9 cellular contexts compared by ENCODE assay signal in the genomic region with DNA sequence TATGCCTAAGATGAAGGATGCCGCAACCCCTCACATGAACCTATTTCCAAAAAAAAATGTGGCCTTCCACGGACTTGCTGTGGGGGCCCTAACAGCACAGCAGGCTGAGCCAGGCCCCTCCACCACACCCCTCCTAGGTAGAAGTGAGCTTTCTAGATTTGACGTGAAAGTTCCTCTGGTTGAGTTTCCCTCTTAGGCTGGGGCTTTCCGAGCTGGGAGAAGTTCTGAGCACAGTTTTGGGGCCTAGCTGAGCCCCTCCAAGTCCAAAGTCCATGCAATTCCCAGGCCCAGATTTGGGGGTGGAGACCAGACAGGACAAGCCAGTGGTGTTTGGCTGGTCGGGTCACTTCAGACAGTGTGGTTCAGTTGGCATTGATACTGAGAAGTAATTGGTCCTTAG. TPM values are rescaled to one million over a fixed set of nuclear protein-coding genes. Genes with fewer than 3 reads are reported as not detected.
DNase-seq lines count a peak whose midpoint lies in the region; ATAC-seq, FAIRE-seq and TF ChIP-seq lines count a peak whose summit lies in the region.
"Had no signal": no experiment of that assay in that cellular context is flagged by ENCODE, and none has a peak within 500 bp of the region (broad histone marks: within the 10 kb centered on the region; RNA-seq: fewer than 3 reads in every experiment).

No MANE protein-coding gene starts in this region.

- no peak for FAIRE-seq in HepG2 (lab: Jason Lieb, UNC)

- H3K27ac ChIP-seq in HepG2 (ENCODE audit: extremely low read length, insufficient read depth, low read length) (no peak overlapping the region), right lobe of liver (no peak overlapping the region), KMS-11 (no peak overlapping the region), layer of hippocampus (ENCODE audit: low read depth, low read length) (peak overlapping the region; percentile 82), vagina (peak overlapping the region; percentile 83)

- H2AFZ ChIP-seq in HepG2 (ENCODE audit: low read length) (no peak overlapping the region), KMS-11 (ENCODE audit: low read depth) (no peak overlapping the region)

- ATAC-seq in HepG2 (no peak), right lobe of liver (no peak)

- TF ChIP-seq CTCF in HepG2 (CRISPR knock-in tag; IDR thresholded peaks at IDR 0.05) (no peak), right lobe of liver (IDR thresholded peaks at IDR 0.05) (no peak), KMS-11 (conservative IDR thresholded peaks at IDR 0.05; ENCODE audit: low read depth, low read length) (no peak), vagina (IDR thresholded peaks at IDR 0.05) (no peak)

- peaks cover 0 to 21% of the 10 kb centered on the region in 2 experiments; a peak in 2 of 5 replicates for H3K27me3 ChIP-seq in HepG2 (ENCODE audit: control insufficient read depth in 1 of 2, insufficient read depth in 2 of 2, low read length in 2 of 2)
- no peaks in the 10 kb centered on the region for H3K27me3 ChIP-seq in right lobe of liver
- peaks cover 5% of the 10 kb centered on the region for H3K27me3 ChIP-seq in KMS-11 (ENCODE audit: insufficient read depth, low read depth)
- H3K27me3 ChIP-seq in layer of hippocampus (ENCODE audit: control insufficient read depth, insufficient read depth, low read length), result no peaks in the 10 kb centered on the region
- no peaks in the 10 kb centered on the region for H3K27me3 ChIP-seq in vagina

- H3K36me3 ChIP-seq in HepG2 (replicated peaks in 1 of 2; ENCODE audit: control insufficient read depth in 1 of 2, insufficient read depth in 2 of 2, low read length in 2 of 2) (peaks cover 6 to 11% of the 10 kb centered on the region in 2 experiments; a peak in 3 of 5 replicates), right lobe of liver (peaks cover 0 to 44% (median 12%) of the 10 kb centered on the region in 4 donors), KMS-11 (ENCODE audit: insufficient read depth) (no peaks in the 10 kb centered on the region), vagina (peaks cover 0 to 24% of the 10 kb centered on the region in 2 donors)
- H3K36me3 ChIP-seq: BE2C had no signal

- peak overlapping the region; percentile 15; the same call in 1 of the 2 replicates for H3K4me2 ChIP-seq in HepG2 (ENCODE audit: low read depth, low read length)
- peak overlapping the region; percentile 97; the same call in 1 of the 2 replicates for H3K4me2 ChIP-seq in KMS-11

- no peak for TF ChIP-seq EP300 in HepG2 (IDR thresholded peaks at IDR 0.05; ENCODE audit: low read depth in 2 of 2, low read length in 2 of 2)
- TF ChIP-seq EP300 in HepG2 (CRISPR knock-in tag; IDR thresholded peaks at IDR 0.05; ENCODE audit: borderline replicate concordance), result no peak

- H3K9me3 ChIP-seq in HepG2 (ENCODE audit: low read length), result no peaks in the 10 kb centered on the region
- H3K9me3 ChIP-seq in right lobe of liver, result no peaks in the 10 kb centered on the region
- no peaks in the 10 kb centered on the region for H3K9me3 ChIP-seq in vagina
- H3K9me3 ChIP-seq: BE2C had no signal

- H3K9ac ChIP-seq in HepG2 (ENCODE audit: insufficient read depth, low read depth, low read length) (no peak overlapping the region), KMS-11 (no peak overlapping the region)

- WGBS in HepG2 (ENCODE audit: low lambda C conversion rate), result 50% methylated on average over 1 of the region's 5 CpGs
- 62% methylated on average over 5 of the region's 5 CpGs for WGBS in right lobe of liver (ENCODE audit: insufficient coverage, low coverage, low lambda C conversion rate, missing lambda C conversion rate)

- CTCF ChIA-PET in HepG2 (lab: Yijun Ruan, JAX; ENCODE audit: low intra/inter-chr PET ratio, low total read pairs), result interaction anchor here (1.2 to 4.7 kb wide), 3 partner anchors 24 to 35 kb away, joined by 5 to 226 read pairs (median 21); partner anchors contain the start of gene CSRP1

- POLR2A ChIA-PET in HepG2 (lab: Yijun Ruan, JAX), result interaction anchor here (1.0 to 4.5 kb wide), 7 partner anchors 14 to 35 kb away, joined by 3 to 45 read pairs (median 7); partner anchors contain the start of genes CSRP1 and PHLDA3

- BruUV-seq in HepG2 (replicated peaks; lab: Mats Ljungman, UMichigan), result no TSS peak

- H3K4me1 ChIP-seq in HepG2 (ENCODE audit: insufficient read depth, low read length) (peaks cover 29% of the 10 kb centered on the region), right lobe of liver (peaks cover 0 to 23% (median 9%) of the 10 kb centered on the region in 4 donors), KMS-11 (ENCODE audit: low read depth, poor library complexity, severe bottlenecking) (peaks cover 25% of the 10 kb centered on the region), vagina (peaks cover 30% of the 10 kb centered on the region)
- H3K4me1 ChIP-seq: BE2C had no signal

- H3K4me3 ChIP-seq in HepG2 (replicated peaks in 1 of 3; ENCODE audit: insufficient read depth in 1 of 3, low read depth in 2 of 3, low read length in 3 of 3) (no peak overlapping the region), right lobe of liver (no peak overlapping the region), KMS-11 (IDR thresholded peaks at IDR 0.05; ENCODE audit: insufficient read depth, low read depth, low read length) (no peak overlapping the region), vagina (no peak overlapping the region)

- H4K20me1 ChIP-seq in HepG2 (ENCODE audit: insufficient read depth, low read length), result no peaks in the 10 kb centered on the region
- H4K20me1 ChIP-seq in KMS-11 (ENCODE audit: insufficient read depth), result no peaks in the 10 kb centered on the region

- H3K79me2 ChIP-seq in HepG2 (ENCODE audit: insufficient read depth, low read length) (no peaks in the 10 kb centered on the region), KMS-11 (ENCODE audit: insufficient read depth, low read depth) (no peaks in the 10 kb centered on the region)

- no peak for DNase-seq in HepG2 (ENCODE audit: low spot score)
- DNase-seq in right lobe of liver, result no peak
- no peak for DNase-seq in vagina (ENCODE audit: extremely low spot score in 2 of 2)
- DNase-seq in C1 segment of cervical spinal cord (lab: John Stamatoyannopoulos, UW), result no peak
- no peak for DNase-seq in ACHN
- DNase-seq in HPDE6-E6E7 (ENCODE audit: extremely low spot score), result no peak

- intact Hi-C loops in HepG2 (cut with micrococcal nuclease; ENCODE audit: unreplicated experiment), result loop anchor here (1.0 kb wide), 2 partner anchors 31 to 34 kb away; no protein-coding TSS in a partner anchor
- intact Hi-C loops in right lobe of liver (cut with DNase I), result loop anchor here in 1 of 2 donors (5.0 kb wide), 1 partner anchor 35 kb away; no protein-coding TSS in a partner anchor
- intact Hi-C loops in vagina (cut with DNase I), result loop anchor here (2.0 to 5.0 kb wide), 2 partner anchors 30 to 35 kb away; no protein-coding TSS in a partner anchor

- TF ChIP-seq RAD21 in HepG2 (CRISPR knock-in tag; IDR thresholded peaks at IDR 0.05), result no peak

- in situ Hi-C loops in HepG2 (cut with HindIII; ENCODE audit: extremely low pct_ligation_motif_present, low pct_unique_long_range_greater_than_20kb), result no loop called here
- in situ Hi-C loops in ACHN (cut with HindIII; ENCODE audit: low pct_ligation_motif_present, low pct_unique_long_range_greater_than_20kb, low sequenced_read_pairs), result no loop called here

- TF ChIP-seq POLR2A in HepG2 (IDR thresholded peaks at IDR 0.05; ENCODE audit: insufficient read depth in 1 of 2, low read depth in 2 of 2, low read length in 2 of 2), result no peak
- TF ChIP-seq POLR2A in right lobe of liver (IDR thresholded peaks at IDR 0.05), result no peak
- TF ChIP-seq POLR2A in vagina (IDR thresholded peaks at IDR 0.05), result no peak

RNA-seq across cellular contexts. Expression of gene PHLDA3, which starts 13.8 kb away (rescaled TPM):
- total RNA-seq in HepG2 (2016; rRNA removed; fragmentation: Illumina TruSeq; extraction: Trizol) (29.1 and 33.6 TPM in 2 replicates), right lobe of liver (10 to 100 TPM in 1 of 6 experiments, 1 to 10 TPM in 5; 1.0 to 10.9 (median 2.7) TPM), vagina (80.5 TPM)
- 13.4 and 13.7 TPM in 2 replicates for total RNA-seq in HepG2 (2016; cell fraction: cytosol; rRNA removed; fragmentation: Illumina TruSeq; extraction: Trizol; ENCODE audit: low read depth)
- total RNA-seq in HepG2 (2016; cell fraction: insoluble cytoplasmic fraction; rRNA removed; fragmentation: Illumina TruSeq; extraction: Trizol), result 29.0 and 34.8 TPM in 2 replicates
- total RNA-seq in HepG2 (2016; cell fraction: membrane; rRNA removed; fragmentation: Illumina TruSeq; extraction: Trizol), result 27.3 and 32.8 TPM in 2 replicates
- total RNA-seq in HepG2 (2016; cell fraction: nucleus; rRNA removed; fragmentation: Illumina TruSeq; extraction: Trizol), result 15.5 and 17.9 TPM in 2 replicates
- 16.7 and 25.1 TPM in 2 replicates for polyA plus RNA-seq in HepG2 (2011; rRNA removed)
- polyA plus RNA-seq in HepG2 (2011; cell fraction: cytosol; rRNA removed), result 18.1 and 31.9 TPM in 2 replicates
- polyA plus RNA-seq in HepG2 (2011; cell fraction: nucleus; rRNA removed), result 18.6 and 19.4 TPM in 2 replicates
- polyA plus RNA-seq in HepG2 (2012), result 6.9 and 12.1 TPM in 2 replicates
- polyA plus RNA-seq in HepG2 (2016; cell fraction: cytosol; fragmentation: Illumina TruSeq; extraction: Trizol; ENCODE audit: low read depth), result 23.0 and 26.1 TPM in 2 replicates
- polyA plus RNA-seq in HepG2 (2016; cell fraction: insoluble cytoplasmic fraction; fragmentation: Illumina TruSeq; extraction: Trizol; ENCODE audit: low read depth), result 47.7 and 53.8 TPM in 2 replicates
- 39.2 and 43.9 TPM in 2 replicates for polyA plus RNA-seq in HepG2 (2016; cell fraction: membrane; fragmentation: Illumina TruSeq; extraction: Trizol; ENCODE audit: low read depth)
- polyA plus RNA-seq in HepG2 (2016; cell fraction: nucleus; fragmentation: Illumina TruSeq; extraction: Trizol; ENCODE audit: insufficient read depth, low read depth), result 43.9 and 44.6 TPM in 2 replicates
- 16.2 and 21.4 TPM in 2 replicates for polyA minus RNA-seq in HepG2 (2011; rRNA and poly(A)+ RNA removed; ENCODE audit: low replicate concordance)
- polyA minus RNA-seq in HepG2 (2011; cell fraction: cytosol; rRNA and poly(A)+ RNA removed), result 11.5 and 15.4 TPM in 2 replicates
- polyA minus RNA-seq in HepG2 (2011; cell fraction: nucleus; rRNA and poly(A)+ RNA removed), result 13.6 and 15.2 TPM in 2 replicates

RNA-seq across cellular contexts. Expression of gene CSRP1, which starts 24.2 kb away (rescaled TPM):
- total RNA-seq in HepG2 (2016; rRNA removed; fragmentation: Illumina TruSeq; extraction: Trizol) (68.9 and 70.8 TPM in 2 replicates), right lobe of liver (100 to 1,000 TPM in 2 of 6 experiments, 10 to 100 TPM in 4; 54.9 to 158 (median 87.0) TPM), vagina (729 TPM)
- total RNA-seq in HepG2 (2016; cell fraction: cytosol; rRNA removed; fragmentation: Illumina TruSeq; extraction: Trizol; ENCODE audit: low read depth), result 12.3 and 12.8 TPM in 2 replicates
- 66.1 and 69.5 TPM in 2 replicates for total RNA-seq in HepG2 (2016; cell fraction: insoluble cytoplasmic fraction; rRNA removed; fragmentation: Illumina TruSeq; extraction: Trizol)
- 28.9 and 33.8 TPM in 2 replicates for total RNA-seq in HepG2 (2016; cell fraction: membrane; rRNA removed; fragmentation: Illumina TruSeq; extraction: Trizol)
- 35.6 and 44.2 TPM in 2 replicates for total RNA-seq in HepG2 (2016; cell fraction: nucleus; rRNA removed; fragmentation: Illumina TruSeq; extraction: Trizol)
- 14.5 and 17.7 TPM in 2 replicates for polyA plus RNA-seq in HepG2 (2011; rRNA removed)
- 15.2 and 17.2 TPM in 2 replicates for polyA plus RNA-seq in HepG2 (2011; cell fraction: cytosol; rRNA removed)
- polyA plus RNA-seq in HepG2 (2011; cell fraction: nucleus; rRNA removed), result 10.9 and 14.9 TPM in 2 replicates
- polyA plus RNA-seq in HepG2 (2012), result 9.9 and 18.8 TPM in 2 replicates
- 15.3 and 18.6 TPM in 2 replicates for polyA plus RNA-seq in HepG2 (2016; cell fraction: cytosol; fragmentation: Illumina TruSeq; extraction: Trizol; ENCODE audit: low read depth)
- 83.1 and 92.4 TPM in 2 replicates for polyA plus RNA-seq in HepG2 (2016; cell fraction: insoluble cytoplasmic fraction; fragmentation: Illumina TruSeq; extraction: Trizol; ENCODE audit: low read depth)
- 29.6 and 30.8 TPM in 2 replicates for polyA plus RNA-seq in HepG2 (2016; cell fraction: membrane; fragmentation: Illumina TruSeq; extraction: Trizol; ENCODE audit: low read depth)
- polyA plus RNA-seq in HepG2 (2016; cell fraction: nucleus; fragmentation: Illumina TruSeq; extraction: Trizol; ENCODE audit: insufficient read depth, low read depth), result 54.3 and 54.9 TPM in 2 replicates
- 22.9 and 266 TPM in 2 replicates for polyA minus RNA-seq in HepG2 (2011; rRNA and poly(A)+ RNA removed; ENCODE audit: low replicate concordance)
- polyA minus RNA-seq in HepG2 (2011; cell fraction: cytosol; rRNA and poly(A)+ RNA removed), result 8.4 and 9.1 TPM in 2 replicates
- 9.1 and 11.7 TPM in 2 replicates for polyA minus RNA-seq in HepG2 (2011; cell fraction: nucleus; rRNA and poly(A)+ RNA removed)

RNA-seq across cellular contexts. Expression of gene NAV1, which starts 56.2 kb away (rescaled TPM):
- total RNA-seq in HepG2 (2016; rRNA removed; fragmentation: Illumina TruSeq; extraction: Trizol) (0.01 TPM in 1 of 2 replicates, not detected in the other), right lobe of liver (1 to 10 TPM; 2.1 to 7.4 (median 3.7) TPM), vagina (45.9 TPM)
- not detected in 2 replicates for total RNA-seq in HepG2 (2016; cell fraction: cytosol; rRNA removed; fragmentation: Illumina TruSeq; extraction: Trizol; ENCODE audit: low read depth)
- 0.02 TPM in 1 of 2 replicates, not detected in the other for total RNA-seq in HepG2 (2016; cell fraction: insoluble cytoplasmic fraction; rRNA removed; fragmentation: Illumina TruSeq; extraction: Trizol)
- under 0.01 TPM in 1 of 2 replicates, not detected in the other for total RNA-seq in HepG2 (2016; cell fraction: membrane; rRNA removed; fragmentation: Illumina TruSeq; extraction: Trizol)
- total RNA-seq in HepG2 (2016; cell fraction: nucleus; rRNA removed; fragmentation: Illumina TruSeq; extraction: Trizol), result not detected in 2 replicates
- polyA plus RNA-seq in HepG2 (2011; rRNA removed), result 0.04 TPM in 1 of 2 replicates, not detected in the other
- polyA plus RNA-seq in HepG2 (2011; cell fraction: cytosol; rRNA removed), result not detected in 2 replicates
- 0.03 TPM in 1 of 2 replicates, not detected in the other for polyA plus RNA-seq in HepG2 (2011; cell fraction: nucleus; rRNA removed)
- 0.01 TPM in 2 replicates for polyA plus RNA-seq in HepG2 (2012)
- polyA plus RNA-seq in HepG2 (2016; cell fraction: cytosol; fragmentation: Illumina TruSeq; extraction: Trizol; ENCODE audit: low read depth), result not detected in 2 replicates
- not detected in 2 replicates for polyA plus RNA-seq in HepG2 (2016; cell fraction: insoluble cytoplasmic fraction; fragmentation: Illumina TruSeq; extraction: Trizol; ENCODE audit: low read depth)
- not detected in 2 replicates for polyA plus RNA-seq in HepG2 (2016; cell fraction: membrane; fragmentation: Illumina TruSeq; extraction: Trizol; ENCODE audit: low read depth)
- polyA plus RNA-seq in HepG2 (2016; cell fraction: nucleus; fragmentation: Illumina TruSeq; extraction: Trizol; ENCODE audit: insufficient read depth, low read depth), result not detected in 2 replicates
- polyA minus RNA-seq in HepG2 (2011; rRNA and poly(A)+ RNA removed; ENCODE audit: low replicate concordance), result 0.04 and 0.75 TPM in 2 replicates
- polyA minus RNA-seq in HepG2 (2011; cell fraction: cytosol; rRNA and poly(A)+ RNA removed), result not detected in 2 replicates
- not detected in 2 replicates for polyA minus RNA-seq in HepG2 (2011; cell fraction: nucleus; rRNA and poly(A)+ RNA removed)

Comparison
In these comparisons a context has a peak if more than half of its experiments do, and no peak if none do; other contexts are left out.
1. H3K27ac ChIP-seq: peak in layer of hippocampus (single experiment) and vagina (single experiment); none in HepG2 (single experiment), right lobe of liver (0 of 3) and KMS-11 (single experiment).